Comparison of ENCODE assay signal across 8 cellular contexts in the genomic region with DNA sequence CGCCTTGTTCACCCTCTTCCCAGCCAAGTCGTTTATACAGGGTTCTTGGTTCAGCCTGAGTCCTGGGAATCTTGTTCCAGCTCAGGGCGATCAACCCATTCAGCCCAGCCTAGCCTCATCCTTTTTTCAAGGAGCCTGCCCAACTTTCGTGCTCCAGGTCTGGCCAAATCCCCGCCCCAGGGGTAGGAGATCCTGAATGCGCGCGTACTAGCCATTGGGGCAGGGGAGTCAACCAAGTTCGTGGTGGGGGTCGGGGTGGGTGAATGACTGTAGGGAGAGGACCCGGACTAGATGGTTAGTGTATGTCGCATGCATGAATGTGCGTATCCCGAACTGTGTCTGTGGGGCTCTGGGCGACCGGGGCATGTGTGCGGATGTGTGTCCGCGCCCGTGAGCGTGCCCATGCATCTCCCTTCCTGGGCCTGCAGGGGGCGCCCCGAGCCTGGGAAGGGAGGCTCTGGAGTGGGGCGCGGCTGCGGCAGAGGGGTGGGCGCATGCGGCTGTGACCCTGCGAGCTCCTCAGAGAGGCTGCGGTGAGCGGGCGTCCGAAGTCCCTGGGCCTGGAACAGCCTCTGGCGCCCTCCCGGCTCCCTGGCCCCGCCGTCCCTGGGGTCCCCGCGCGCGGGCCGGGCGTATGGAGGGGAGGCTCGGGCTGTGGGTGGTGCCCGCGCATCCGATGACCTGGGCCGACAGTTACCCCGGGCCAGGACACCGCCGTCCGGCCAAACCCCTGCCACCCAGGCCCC. TPM values are rescaled to one million over a fixed set of nuclear protein-coding genes. Genes with fewer than 3 reads are reported as not detected.
DNase-seq lines count a peak whose midpoint lies in the region; ATAC-seq, FAIRE-seq and TF ChIP-seq lines count a peak whose summit lies in the region.

No MANE protein-coding gene starts in this region.

- no peak for FAIRE-seq in HTR-8/SVneo (lab: Jason Lieb, UNC)

- peaks cover 14 to 20% of the 10 kb centered on the region in 2 donors for H3K27me3 Mint-ChIP-seq in natural killer cell (ENCODE audit: low read depth in 2 of 2)

- TF ChIP-seq CTCF in Panc1 (IDR thresholded peaks at IDR 0.05) (peak; percentile 97), natural killer cell (IDR thresholded peaks at IDR 0.05) (peak; percentile 70)

- peak; percentile 93 for ATAC-seq in Panc1
- peak; percentile 82 to 87 (median 87) for ATAC-seq in natural killer cell
- peak; percentile 90 for ATAC-seq in stimulated activated effector memory CD8-positive, alpha-beta T cell treated with anti-CD3 and anti-CD28 coated beads, Interleukin-12 subunit alpha, Interleukin-12 subunit beta, amount 100 ng/mL, for 72 hours
- ATAC-seq in HG03378 (IDR thresholded peaks at IDR 0.05; ENCODE audit: unreplicated experiment) = no peak

- H3K4me1 ChIP-seq in ES-I3 (ENCODE audit: insufficient read depth, low read length) (no peaks in the 10 kb centered on the region), Panc1 (ENCODE audit: control insufficient read depth, insufficient read depth, low read length) (no peaks in the 10 kb centered on the region; the same call in 1 of the 2 replicates)

- no peak overlapping the region; the same call in 1 of the 2 replicates for H3K27ac ChIP-seq in Panc1 (ENCODE audit: low read length)

- H3K36me3 Mint-ChIP-seq in natural killer cell = no peaks in the 10 kb centered on the region
- H3K36me3 Mint-ChIP-seq in stimulated activated effector memory CD8-positive, alpha-beta T cell treated with anti-CD3 and anti-CD28 coated beads, Interleukin-12 subunit alpha, Interleukin-12 subunit beta, amount 100 ng/mL, for 72 hours = no peaks in the 10 kb centered on the region

- H3K27me3 ChIP-seq in Panc1 (ENCODE audit: control insufficient read depth, insufficient read depth, low read length) = no peaks in the 10 kb centered on the region; the same call in 1 of the 2 replicates

- in situ Hi-C loops in Panc1 (cut with HindIII; ENCODE audit: low pct_unique_long_range_greater_than_20kb, low sequenced_read_pairs) = no loop called here

- intact Hi-C loops in Panc1 (cut with micrococcal nuclease; ENCODE audit: unreplicated experiment) = no loop called here
- intact Hi-C loops in natural killer cell (cut with micrococcal nuclease) = no loop called here

- no TSS peak for BruUV-seq in Panc1 (replicated peaks; lab: Mats Ljungman, UMichigan)

- no peaks in the 10 kb centered on the region for H3K36me3 ChIP-seq in ES-I3 (ENCODE audit: insufficient read depth, low read length)
- no peaks in the 10 kb centered on the region for H3K36me3 ChIP-seq in Panc1 (ENCODE audit: control insufficient read depth, insufficient read depth, low read length)

- POLR2A ChIA-PET in Panc1 (lab: Charles Lee) = interaction anchor here (0.6 kb wide), 1 partner anchor 177 kb away, joined by 6 read pairs; no protein-coding TSS in a partner anchor

- peak overlapping the region; percentile 67 for H3K4me3 Mint-ChIP-seq in natural killer cell
- H3K4me3 Mint-ChIP-seq in stimulated activated effector memory CD8-positive, alpha-beta T cell treated with anti-CD3 and anti-CD28 coated beads, Interleukin-12 subunit alpha, Interleukin-12 subunit beta, amount 100 ng/mL, for 72 hours = peak overlapping the region; percentile 68

- peak overlapping the region in 1 of 2 donors; percentile 59 for H3K27ac Mint-ChIP-seq in natural killer cell
- H3K27ac Mint-ChIP-seq in stimulated activated effector memory CD8-positive, alpha-beta T cell treated with anti-CD3 and anti-CD28 coated beads, Interleukin-12 subunit alpha, Interleukin-12 subunit beta, amount 100 ng/mL, for 72 hours = no peak overlapping the region

- no peaks in the 10 kb centered on the region for H3K9me3 Mint-ChIP-seq in natural killer cell
- no peaks in the 10 kb centered on the region for H3K9me3 Mint-ChIP-seq in stimulated activated effector memory CD8-positive, alpha-beta T cell treated with anti-CD3 and anti-CD28 coated beads, Interleukin-12 subunit alpha, Interleukin-12 subunit beta, amount 100 ng/mL, for 72 hours

- CTCF ChIA-PET in Panc1 (lab: Charles Lee) = interaction anchor here (0.5 to 1.5 kb wide), 8 partner anchors 13 to 612 kb away, joined by 3 to 6 read pairs (median 3); no protein-coding TSS in a partner anchor

- H3K4me3 ChIP-seq in Panc1 (ENCODE audit: low read depth in 2 of 2, low read length in 2 of 2) = peak overlapping the region; percentile 54 to 79

- peak overlapping the region; percentile 66; the same call in 1 of the 2 replicates for H3K9ac ChIP-seq in ES-I3 (ENCODE audit: low read depth, low read length)

- H3K4me1 Mint-ChIP-seq in natural killer cell = peaks cover 5 to 21% of the 10 kb centered on the region in 2 donors
- peaks cover 6% of the 10 kb centered on the region for H3K4me1 Mint-ChIP-seq in stimulated activated effector memory CD8-positive, alpha-beta T cell treated with anti-CD3 and anti-CD28 coated beads, Interleukin-12 subunit alpha, Interleukin-12 subunit beta, amount 100 ng/mL, for 72 hours

- no peaks in the 10 kb centered on the region for H3K9me3 ChIP-seq in ES-I3 (ENCODE audit: control insufficient read depth, insufficient read depth, low read length)
- H3K9me3 ChIP-seq in Panc1 (ENCODE audit: control insufficient read depth, insufficient read depth, low read depth, low read length) = no peaks in the 10 kb centered on the region

- DNase-seq in HTR-8/SVneo (ENCODE audit: insufficient read length, low spot score) = peak; percentile 59
- DNase-seq in Panc1 (ENCODE audit: low read depth, low spot score) = peak; percentile 13
- DNase-seq in activated T-helper 9 cell treated with anti-CD3 and anti-CD28 coated beads, Interleukin-2, amount 50 U/mL, for 16 hours (ENCODE audit: low read depth) = peak; percentile 67
- peak; percentile 35 for DNase-seq in fibroblast of the conjunctiva (ENCODE audit: low read depth)
- DNase-seq in natural killer cell = peak; percentile 73
- DNase-seq in stimulated activated effector memory CD8-positive, alpha-beta T cell treated with anti-CD3 and anti-CD28 coated beads, Interleukin-12 subunit alpha, Interleukin-12 subunit beta, amount 100 ng/mL, for 72 hours (ENCODE audit: low spot score in 2 of 2) = peak; percentile 85 to 90

RNA-seq across cellular contexts. Expression of a gene that starts 8.7 kb away (rescaled TPM):
- not detected for total RNA-seq in Panc1 (2021; ENCODE audit: unreplicated experiment)
- polyA plus RNA-seq in Panc1 (2012; ENCODE audit: insufficient read length) = not detected
- not detected for total RNA-seq in natural killer cell

RNA-seq across cellular contexts. Expression of a gene that starts 10.1 kb away (rescaled TPM):
- total RNA-seq in Panc1 (2021; ENCODE audit: unreplicated experiment) = not detected
- polyA plus RNA-seq in Panc1 (2012; ENCODE audit: insufficient read length) = not detected
- not detected for total RNA-seq in natural killer cell

RNA-seq across cellular contexts. Expression of a gene that starts 38.7 kb away (rescaled TPM):
- total RNA-seq in Panc1 (2021; ENCODE audit: unreplicated experiment) = 0.95 TPM
- polyA plus RNA-seq in Panc1 (2012; ENCODE audit: insufficient read length) = 0.73 TPM
- total RNA-seq in natural killer cell = not detected

RNA-seq across cellular contexts. Expression of a gene that starts 49.2 kb away (rescaled TPM):
- 21.6 TPM for total RNA-seq in Panc1 (2021; ENCODE audit: unreplicated experiment)
- 22.1 TPM for polyA plus RNA-seq in Panc1 (2012; ENCODE audit: insufficient read length)
- 10 to 100 TPM; 64.2 to 91.1 (median 66.1) TPM for total RNA-seq in natural killer cell

RNA-seq across cellular contexts. Expression of a gene that starts 54.7 kb away (rescaled TPM):
- total RNA-seq in Panc1 (2021; ENCODE audit: unreplicated experiment) (42.5 TPM), natural killer cell (100 to 1,000 TPM in 1 of 3 donors, 10 to 100 TPM in 2; 81.9 to 118 (median 89.3) TPM)
- 44.2 TPM for polyA plus RNA-seq in Panc1 (2012; ENCODE audit: insufficient read length)

Comparison
In these comparisons a context has a peak if more than half of its experiments do, and no peak if none do; other contexts are left out.
1. DNase-seq: peak in every context shown above with its lines; median percentile 88 in stimulated activated effector memory CD8-positive, alpha-beta T cell treated with anti-CD3 and anti-CD28 coated beads, Interleukin-12 subunit alpha, Interleukin-12 subunit beta, amount 100 ng/mL, for 72 hours; 73 in natural killer cell; 67 in activated T-helper 9 cell treated with anti-CD3 and anti-CD28 coated beads, Interleukin-2, amount 50 U/mL, for 16 hours; 59 in HTR-8/SVneo; 35 in fibroblast of the conjunctiva; 13 in Panc1.